In the genomic region with DNA sequence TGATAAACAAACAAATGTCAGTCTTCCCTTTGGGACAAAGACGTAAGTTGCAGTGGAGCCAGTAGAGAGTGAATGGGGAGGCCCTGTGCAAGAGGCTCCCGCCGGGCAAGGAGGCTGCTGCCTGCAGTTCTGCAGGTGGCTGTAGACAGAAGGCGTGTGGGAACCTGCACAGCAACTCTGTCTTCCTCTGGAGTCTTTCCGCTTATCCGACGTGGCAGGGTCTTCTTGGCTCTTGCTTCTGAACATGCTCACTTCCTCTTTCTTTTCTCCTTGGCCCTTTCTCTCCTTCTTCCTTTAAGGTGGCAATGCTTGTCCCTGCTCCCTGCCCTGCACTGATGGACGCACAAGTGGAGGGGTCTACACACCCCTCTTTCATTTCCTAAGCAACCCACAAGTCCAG, we compare ENCODE assay signal across 18 cellular contexts.
DNase-seq lines count a peak whose midpoint lies in the region; ATAC-seq and TF ChIP-seq lines count a peak whose summit lies in the region.
"Had no signal": no experiment of that assay in that cellular context is flagged by ENCODE, and none has a peak within 500 bp of the region (broad histone marks: within the 10 kb centered on the region; RNA-seq: fewer than 3 reads in every experiment).

No MANE protein-coding gene starts in this region.

- H3K27me3 ChIP-seq in right atrium auricular region, result no peaks in the 10 kb centered on the region
- H3K27me3 ChIP-seq: ovary had no signal

- peaks cover 0 to 91% of the 10 kb centered on the region in 2 donors for H3K4me1 ChIP-seq in right atrium auricular region

- H3K36me3 Mint-ChIP-seq in immature natural killer cell, result peaks cover 0 to 3% (median 3%) of the 10 kb centered on the region in 3 donors
- H3K36me3 Mint-ChIP-seq in activated CD4-positive, alpha-beta T cell treated with anti-CD3 and anti-CD28 coated beads, Interleukin-2, amount 10 ng/mL, durations not matched to agents 24 days and 14 days (ENCODE audit: low read depth), result peaks cover 6% of the 10 kb centered on the region

- H3K27ac Mint-ChIP-seq in immature natural killer cell, result peak overlapping the region in 5 of 6 donors; percentile 3 to 64 (median 39)
- H3K27ac Mint-ChIP-seq in activated CD4-positive, alpha-beta T cell treated with anti-CD3 and anti-CD28 coated beads, Interleukin-2, amount 10 ng/mL, durations not matched to agents 24 days and 14 days, result no peak overlapping the region
- H3K27ac Mint-ChIP-seq: activated CD8-positive, alpha-beta T cell treated with anti-CD3 and anti-CD28 coated beads for 36 hours; activated naive CD8-positive, alpha-beta T cell treated with anti-CD3 and anti-CD28 coated beads, Interleukin-2, amount 10 ng/mL, durations not matched to agents 7 days and 5 days; activated T-cell treated with anti-CD3 and anti-CD28 coated beads, Interleukin-2, amount 50 U/mL, for 72 hours had no signal

- peak overlapping the region; percentile 75 to 82 for H3K27ac ChIP-seq in right atrium auricular region
- peak overlapping the region; percentile 27 for H3K27ac ChIP-seq in RWPE1
- H3K27ac ChIP-seq in substantia nigra (ENCODE audit: low read depth, low read length, poor library complexity, severe bottlenecking), result peak overlapping the region; percentile 83
- H3K27ac ChIP-seq: ovary had no signal

- no peaks in the 10 kb centered on the region for H3K9me3 ChIP-seq in right atrium auricular region
- H3K9me3 ChIP-seq: ovary had no signal

- no peaks in the 10 kb centered on the region for H3K36me3 ChIP-seq in right atrium auricular region
- H3K36me3 ChIP-seq: ovary had no signal

- DNase-seq in right atrium auricular region (ENCODE audit: low spot score) (no peak), left cardiac atrium (no peak), RWPE1 (ENCODE audit: low spot score) (no peak), immature natural killer cell (no peak), substantia nigra (lab: John Stamatoyannopoulos, UW) (peak in 2 of 49 donors; percentile 20 to 58), LoVo (ENCODE audit: low spot score) (no peak)
- no peak for DNase-seq in activated CD4-positive, alpha-beta T cell treated with anti-CD3 and anti-CD28 coated beads, Interleukin-2, amount 10 ng/mL, durations not matched to agents 24 days and 14 days
- DNase-seq: activated CD8-positive, alpha-beta T cell treated with anti-CD3 and anti-CD28 coated beads for 36 hours; activated naive CD8-positive, alpha-beta T cell treated with anti-CD3 and anti-CD28 coated beads, Interleukin-2, amount 10 ng/mL, durations not matched to agents 7 days and 5 days; activated T-cell treated with anti-CD3 and anti-CD28 coated beads, Interleukin-2, amount 50 U/mL, for 72 hours; effector CD4-positive, alpha-beta T cell; islet precursor cell; NCI-H2081; NCI-H526 treated with DMSO at 0.1 percent for 48 hours; ovary; small intestine had no signal

- TF ChIP-seq CTCF in right atrium auricular region (IDR thresholded peaks at IDR 0.05), result no peak
- no peak for TF ChIP-seq CTCF in RWPE1 (conservative IDR thresholded peaks at IDR 0.05; ENCODE audit: low read depth)

- peaks cover 0 to 5% (median 2%) of the 10 kb centered on the region in 3 donors for H3K27me3 Mint-ChIP-seq in immature natural killer cell (ENCODE audit: low read depth in 3 of 3)
- H3K27me3 Mint-ChIP-seq in activated CD4-positive, alpha-beta T cell treated with anti-CD3 and anti-CD28 coated beads, Interleukin-2, amount 10 ng/mL, durations not matched to agents 24 days and 14 days, result no peaks in the 10 kb centered on the region
- H3K27me3 Mint-ChIP-seq: activated CD8-positive, alpha-beta T cell treated with anti-CD3 and anti-CD28 coated beads for 36 hours; activated naive CD8-positive, alpha-beta T cell treated with anti-CD3 and anti-CD28 coated beads, Interleukin-2, amount 10 ng/mL, durations not matched to agents 7 days and 5 days had no signal

- POLR2A ChIA-PET in RWPE1 (lab: Yijun Ruan, JAX; ENCODE audit: low non-redundant PET), result no interaction called here

- no peak overlapping the region for H3K4me3 Mint-ChIP-seq in immature natural killer cell
- H3K4me3 Mint-ChIP-seq in activated CD4-positive, alpha-beta T cell treated with anti-CD3 and anti-CD28 coated beads, Interleukin-2, amount 10 ng/mL, durations not matched to agents 24 days and 14 days, result no peak overlapping the region
- H3K4me3 Mint-ChIP-seq: activated CD8-positive, alpha-beta T cell treated with anti-CD3 and anti-CD28 coated beads for 36 hours; activated naive CD8-positive, alpha-beta T cell treated with anti-CD3 and anti-CD28 coated beads, Interleukin-2, amount 10 ng/mL, durations not matched to agents 7 days and 5 days; activated T-cell treated with anti-CD3 and anti-CD28 coated beads, Interleukin-2, amount 50 U/mL, for 72 hours had no signal

- no peaks in the 10 kb centered on the region for H3K9me3 Mint-ChIP-seq in immature natural killer cell
- H3K9me3 Mint-ChIP-seq in activated CD4-positive, alpha-beta T cell treated with anti-CD3 and anti-CD28 coated beads, Interleukin-2, amount 10 ng/mL, durations not matched to agents 24 days and 14 days, result no peaks in the 10 kb centered on the region
- H3K9me3 Mint-ChIP-seq: activated CD8-positive, alpha-beta T cell treated with anti-CD3 and anti-CD28 coated beads for 36 hours; activated naive CD8-positive, alpha-beta T cell treated with anti-CD3 and anti-CD28 coated beads, Interleukin-2, amount 10 ng/mL, durations not matched to agents 7 days and 5 days; activated T-cell treated with anti-CD3 and anti-CD28 coated beads, Interleukin-2, amount 50 U/mL, for 72 hours had no signal

- H3K4me1 Mint-ChIP-seq in immature natural killer cell, result peaks cover 65 to 81% of the 10 kb centered on the region in 2 donors
- peaks cover 20% of the 10 kb centered on the region for H3K4me1 Mint-ChIP-seq in activated CD4-positive, alpha-beta T cell treated with anti-CD3 and anti-CD28 coated beads, Interleukin-2, amount 10 ng/mL, durations not matched to agents 24 days and 14 days

- intact Hi-C loops in left cardiac atrium (cut with DNase I), result no loop called here
- intact Hi-C loops in activated CD4-positive, alpha-beta T cell treated with anti-CD3 and anti-CD28 coated beads, Interleukin-2, amount 10 ng/mL, durations not matched to agents 24 days and 14 days (cut with micrococcal nuclease), result no loop called here

- CTCF ChIA-PET in RWPE1 (lab: Yijun Ruan, JAX), result interaction anchor here (0.9 kb wide), 1 partner anchor 10 kb away, joined by 5 read pairs; no protein-coding TSS in a partner anchor

- ATAC-seq in left cardiac atrium (no peak), HG03469 (IDR thresholded peaks at IDR 0.05; ENCODE audit: unreplicated experiment) (no peak)
- ATAC-seq: activated CD8-positive, alpha-beta T cell treated with anti-CD3 and anti-CD28 coated beads for 36 hours; activated T-cell treated with anti-CD3 and anti-CD28 coated beads, Interleukin-2, amount 50 U/mL, for 72 hours; Panc1 had no signal

- H3K4me3 ChIP-seq in right atrium auricular region, result no peak overlapping the region
- H3K4me3 ChIP-seq: ovary had no signal

Comparison
In these comparisons a context has a peak if more than half of its experiments do, and no peak if none do; other contexts are left out.
1. H3K27ac ChIP-seq: peak in every context shown above with its lines; median percentile 83 in substantia nigra; 78 in right atrium auricular region; 27 in RWPE1.